ENCODE assay signal across 39 cellular contexts in genomic region chr7:117413160-117413559, GRCh38. TPM values are rescaled to one million over a fixed set of nuclear protein-coding genes. Genes with fewer than 3 reads are reported as not detected.
"Had no signal": no experiment of that assay in that cellular context is flagged by ENCODE, and none has a peak within 500 bp of the region (broad histone marks: within the 10 kb centered on the region; RNA-seq: fewer than 3 reads in every experiment).

No MANE protein-coding gene starts in this region.

- H3K36me3 Mint-ChIP-seq: activated CD4-positive, alpha-beta memory T cell treated with anti-CD3 and anti-CD28 coated beads for 36 hours; activated naive CD4-positive, alpha-beta T cell treated with anti-CD3 and anti-CD28 coated beads, Interleukin-2, amount 10 ng/mL, durations not matched to agents 7 days and 5 days; activated naive CD8-positive, alpha-beta T cell; brain had no signal

- H3K27ac Mint-ChIP-seq: activated B cell treated with CpG ODN at 0.5 μM for 24 hours; activated CD4-positive, alpha-beta memory T cell treated with anti-CD3 and anti-CD28 coated beads for 36 hours; activated naive CD4-positive, alpha-beta T cell treated with anti-CD3 and anti-CD28 coated beads, Interleukin-2, amount 10 ng/mL, durations not matched to agents 7 days and 5 days; activated naive CD8-positive, alpha-beta T cell; activated naive CD8-positive, alpha-beta T cell treated with anti-CD3 and anti-CD28 coated beads, Interleukin-2, amount 50 U/mL, for 24 hours; activated T-helper 1 cell treated with anti-CD3 and anti-CD28 coated beads, Interleukin-12 subunit alpha, Interleukin-12 subunit beta, Interleukin-2, Interleukin-4 antibody, amounts not matched to agents 30 ng/mL and 10 ng/mL and 1 ng/mL, durations not matched to agents 14 hours and 24 hours and 36 hours; brain; T-helper 1 cell treated with Interleukin-12 subunit alpha and Interleukin-12 subunit beta and Interleukin-4 antibody, amounts not matched to agents 30 μg/mL and 1 μg/mL, for 36 hours; T-helper 2 cell treated with Interferon-gamma antibody and Interleukin-4, amounts not matched to agents 5 μg/mL and 100 μg/mL, for 36 hours had no signal

- H3K36me3 ChIP-seq: Peyer's patch, SJSA1 had no signal

- H3K27me3 Mint-ChIP-seq: activated B cell treated with CpG ODN at 0.5 μM for 24 hours; activated CD4-positive, alpha-beta memory T cell treated with anti-CD3 and anti-CD28 coated beads for 36 hours; activated naive CD4-positive, alpha-beta T cell treated with anti-CD3 and anti-CD28 coated beads, Interleukin-2, amount 10 ng/mL, durations not matched to agents 7 days and 5 days; activated naive CD8-positive, alpha-beta T cell; activated naive CD8-positive, alpha-beta T cell treated with anti-CD3 and anti-CD28 coated beads, Interleukin-2, amount 50 U/mL, for 24 hours; brain had no signal

- H3K4me1 Mint-ChIP-seq: activated B cell treated with CpG ODN at 0.5 μM for 24 hours; activated naive CD4-positive, alpha-beta T cell treated with anti-CD3 and anti-CD28 coated beads, Interleukin-2, amount 10 ng/mL, durations not matched to agents 7 days and 5 days; activated naive CD8-positive, alpha-beta T cell treated with anti-CD3 and anti-CD28 coated beads, Interleukin-2, amount 50 U/mL, for 24 hours; brain had no signal

- H3K4me1 ChIP-seq: Peyer's patch, SJSA1 had no signal

- H3K4me3 ChIP-seq: Peyer's patch, SJSA1 had no signal

- H3K9me3 Mint-ChIP-seq: activated B cell treated with CpG ODN at 0.5 μM for 24 hours; activated CD4-positive, alpha-beta memory T cell treated with anti-CD3 and anti-CD28 coated beads for 36 hours; activated naive CD4-positive, alpha-beta T cell treated with anti-CD3 and anti-CD28 coated beads, Interleukin-2, amount 10 ng/mL, durations not matched to agents 7 days and 5 days; activated T-cell treated with anti-CD3 and anti-CD28 coated beads, Interleukin-2, amount 50 U/mL, for 4 hours; activated T-helper 1 cell treated with anti-CD3 and anti-CD28 coated beads, Interleukin-12 subunit alpha, Interleukin-12 subunit beta, Interleukin-2, Interleukin-4 antibody, amounts not matched to agents 30 ng/mL and 10 ng/mL and 1 ng/mL, durations not matched to agents 14 hours and 24 hours and 36 hours; T-helper 1 cell treated with Interleukin-12 subunit alpha and Interleukin-12 subunit beta and Interleukin-4 antibody, amounts not matched to agents 30 μg/mL and 1 μg/mL, for 36 hours; T-helper 2 cell treated with Interferon-gamma antibody and Interleukin-4, amounts not matched to agents 5 μg/mL and 100 μg/mL, for 36 hours had no signal

- H3K4me3 Mint-ChIP-seq: activated B cell treated with CpG ODN at 0.5 μM for 24 hours; activated CD4-positive, alpha-beta memory T cell treated with anti-CD3 and anti-CD28 coated beads for 36 hours; activated naive CD4-positive, alpha-beta T cell treated with anti-CD3 and anti-CD28 coated beads, Interleukin-2, amount 10 ng/mL, durations not matched to agents 7 days and 5 days; activated naive CD8-positive, alpha-beta T cell; activated naive CD8-positive, alpha-beta T cell treated with anti-CD3 and anti-CD28 coated beads, Interleukin-2, amount 50 U/mL, for 24 hours; activated T-cell treated with anti-CD3 and anti-CD28 coated beads, Interleukin-2, amount 50 U/mL, for 4 hours; activated T-helper 1 cell treated with anti-CD3 and anti-CD28 coated beads, Interleukin-12 subunit alpha, Interleukin-12 subunit beta, Interleukin-2, Interleukin-4 antibody, amounts not matched to agents 30 ng/mL and 10 ng/mL and 1 ng/mL, durations not matched to agents 14 hours and 24 hours and 36 hours; brain; T-helper 1 cell treated with Interleukin-12 subunit alpha and Interleukin-12 subunit beta and Interleukin-4 antibody, amounts not matched to agents 30 μg/mL and 1 μg/mL, for 36 hours; T-helper 2 cell treated with Interferon-gamma antibody and Interleukin-4, amounts not matched to agents 5 μg/mL and 100 μg/mL, for 36 hours had no signal

- H3K9me3 ChIP-seq: Peyer's patch, SJSA1, SK-N-SH had no signal

- H3K27ac ChIP-seq: Peyer's patch, SJSA1, VCaP had no signal

- DNase-seq: activated B cell treated with CpG ODN at 0.5 μM for 24 hours; activated CD4-positive, alpha-beta memory T cell treated with anti-CD3 and anti-CD28 coated beads for 36 hours; activated CD4-positive, alpha-beta T cell treated with anti-CD3 and anti-CD28 coated beads for 4 hours; activated CD4-positive, alpha-beta T cell treated with anti-CD3 and anti-CD28 coated beads, Interleukin-2, amount 50 U/mL, for 1 hour; activated CD4-positive, CD25-positive, alpha-beta regulatory T cell treated with anti-CD3 and anti-CD28 coated beads, Interleukin-2, amount 50 U/mL, for 72 hours; activated CD8-positive, alpha-beta memory T cell treated with anti-CD3 and anti-CD28 coated beads, Interleukin-2, amount 50 U/mL, for 4 hours; activated naive CD4-positive, alpha-beta T cell treated with anti-CD3 and anti-CD28 coated beads, Interleukin-2, amount 10 ng/mL, durations not matched to agents 7 days and 5 days; activated naive CD8-positive, alpha-beta T cell treated with anti-CD3 and anti-CD28 coated beads, Interleukin-2, amount 50 U/mL, for 24 hours; activated T-cell treated with anti-CD3 and anti-CD28 coated beads for 4 hours; activated T-cell treated with anti-CD3 and anti-CD28 coated beads, Interleukin-2, amount 50 U/mL, for 4 hours; anterior cingulate cortex; caudate nucleus; cerebellar nuclear complex; KG1; MM.1S; MV-4-11; NCI-H1092; NCI-H1417 treated with DMSO at 0.1 percent for 48 hours; NCI-H1694 treated with DMSO at 0.1 percent for 48 hours; NCI-H2029 treated with DMSO at 0.1 percent for 48 hours; NCI-H226; NCI-H446 treated with DMSO at 0.1 percent for 48 hours; NCI-H524; NCI-H774; NK-92 treated with Interleukin-12 subunit alpha and Interleukin-12 subunit beta, amount 100 ng/mL, for 24 hours; PC-3; Peyer's patch; RPMI8226; SHP77 treated with DMSO at 0.1 percent for 48 hours; SK-N-SH had no signal

RNA-seq across cellular contexts. Expression of gene ASZ1, which starts 14.1 kb away (rescaled TPM):
- total RNA-seq: activated B cell treated with CpG ODN at 0.5 μM for 24 hours; activated CD4-positive, alpha-beta memory T cell treated with anti-CD3 and anti-CD28 coated beads for 36 hours; activated T-cell treated with anti-CD3 and anti-CD28 coated beads, Interleukin-2, amount 50 U/mL, for 4 hours; activated T-helper 1 cell treated with anti-CD3 and anti-CD28 coated beads, Interleukin-12 subunit alpha, Interleukin-12 subunit beta, Interleukin-2, Interleukin-4 antibody, amounts not matched to agents 30 ng/mL and 10 ng/mL and 1 ng/mL, durations not matched to agents 14 hours and 24 hours and 36 hours; bronchial epithelial cell; LHCN-M2; PC-3; Peyer's patch; SJSA1 had no signal
